1 cellular context compared by ENCODE assay signal in genomic region chr4:828641-829271, GRCh38.
A peak's percentile ranks its signal among the peaks of the same experiment; 100 is the strongest.
TF ChIP-seq lines count a peak whose summit lies in the region.

No MANE protein-coding gene starts in this region.

TF ChIP-seq in HepG2, 621 proteins besides CTCF, POLR2A, EP300 and RAD21 (continued from another document):
- TF ChIP-seq MTERF4 (CRISPR knock-in tag; IDR thresholded peaks at IDR 0.05) (no peak), MTF2 (CRISPR knock-in tag; IDR thresholded peaks at IDR 0.05; ENCODE audit: borderline replicate concordance) (0 out of 2 replicates have a peak, but pooled peaks have one; percentile 23), ZNF891 (CRISPR knock-in tag; IDR thresholded peaks at IDR 0.05) (0 out of 2 replicates have a peak, but pooled peaks have one; percentile 38), SATB2 (CRISPR knock-in tag; IDR thresholded peaks at IDR 0.05) (no peak), HNF1A (IDR thresholded peaks at IDR 0.05; ENCODE audit: low read depth) (no peak), HNF1A (CRISPR knock-in tag; IDR thresholded peaks at IDR 0.05; ENCODE audit: borderline replicate concordance) (no peak), ZNF782 (CRISPR knock-in tag; IDR thresholded peaks at IDR 0.05; ENCODE audit: borderline replicate concordance) (no peak), ZNF552 (CRISPR knock-in tag; IDR thresholded peaks at IDR 0.05; ENCODE audit: borderline replicate concordance) (0 out of 2 replicates have a peak, but pooled peaks have one; percentile 29), ZSCAN31 (CRISPR knock-in tag; IDR thresholded peaks at IDR 0.05; ENCODE audit: low read depth) (no peak), ZNF205 (CRISPR knock-in tag; IDR thresholded peaks at IDR 0.05) (no peak), ZNF263 (CRISPR knock-in tag; IDR thresholded peaks at IDR 0.05) (peak; percentile 77), ZNF800 (CRISPR knock-in tag; IDR thresholded peaks at IDR 0.05) (no peak), GABPB1 (CRISPR knock-in tag; IDR thresholded peaks at IDR 0.05) (peak; percentile 41; the same call in 1 of the 2 replicates), TCF7 (IDR thresholded peaks at IDR 0.05; ENCODE audit: low read depth) (no peak), ZSCAN22 (CRISPR knock-in tag; IDR thresholded peaks at IDR 0.05) (no peak), HNRNPL (IDR thresholded peaks at IDR 0.05; ENCODE audit: low read depth, low read length) (0 out of 2 replicates have a peak, but pooled peaks have one; percentile 30), MIER3 (CRISPR knock-in tag; IDR thresholded peaks at IDR 0.05; ENCODE audit: borderline replicate concordance) (no peak), SIX4 (CRISPR knock-in tag; IDR thresholded peaks at IDR 0.05) (no peak), RXRA (CRISPR knock-in tag; IDR thresholded peaks at IDR 0.05) (no peak), ZZZ3 (CRISPR knock-in tag; IDR thresholded peaks at IDR 0.05; ENCODE audit: borderline replicate concordance) (no peak), ZNF691 (CRISPR knock-in tag; IDR thresholded peaks at IDR 0.05; ENCODE audit: borderline replicate concordance, low read depth) (no peak), ZGPAT (CRISPR knock-in tag; IDR thresholded peaks at IDR 0.05) (no peak), ZNF574 (CRISPR knock-in tag; IDR thresholded peaks at IDR 0.05) (peak; percentile 47; the same call in 1 of the 2 replicates), NR2C2 (CRISPR knock-in tag; IDR thresholded peaks at IDR 0.05; ENCODE audit: borderline replicate concordance) (0 out of 2 replicates have a peak, but pooled peaks have one; percentile 29), ARID2 (CRISPR knock-in tag; IDR thresholded peaks at IDR 0.05; ENCODE audit: borderline replicate concordance) (no peak), GTF2F1 (IDR thresholded peaks at IDR 0.05; ENCODE audit: low read length) (no peak), UBTF (CRISPR knock-in tag; IDR thresholded peaks at IDR 0.05) (0 out of 2 replicates have a peak, but pooled peaks have one; percentile 19)
